In the genomic region with DNA sequence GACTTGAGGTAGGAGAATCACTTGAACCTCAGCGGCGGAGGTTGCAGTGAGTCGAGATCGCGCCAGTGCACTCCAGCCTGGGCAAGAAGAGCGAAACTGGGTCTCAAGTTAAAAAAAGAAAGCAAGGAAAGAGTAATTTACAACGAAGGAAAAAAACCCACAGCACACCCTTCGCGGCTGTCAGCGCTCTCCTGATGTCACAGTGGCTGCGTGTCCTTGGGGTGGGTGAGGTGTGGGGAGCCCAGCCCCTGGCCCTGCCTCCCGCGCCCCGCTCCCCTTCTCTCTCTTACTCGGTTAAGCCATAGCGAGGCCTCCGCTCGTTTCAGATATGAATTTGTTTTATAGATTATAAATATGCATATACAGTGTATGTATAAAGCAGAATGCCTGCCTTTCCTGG, we compare ENCODE assay signal across 8 cellular contexts. TPM values are rescaled to one million over a fixed set of nuclear protein-coding genes. Genes with fewer than 3 reads are reported as not detected.
DNase-seq lines count a peak whose midpoint lies in the region; ATAC-seq and TF ChIP-seq lines count a peak whose summit lies in the region.

No MANE protein-coding gene starts in this region.

- H3K36me3 ChIP-seq in left lung, result peaks cover 0 to 35% of the 10 kb centered on the region in 2 donors

- H3K36me3 Mint-ChIP-seq in activated naive CD4-positive, alpha-beta T cell treated with anti-CD3 and anti-CD28 coated beads for 36 hours (ENCODE audit: low read depth), result peaks cover 13% of the 10 kb centered on the region
- H3K36me3 Mint-ChIP-seq in WTC11, result peaks cover 37% of the 10 kb centered on the region
- H3K36me3 Mint-ChIP-seq in type B pancreatic cell, result peaks cover 8% of the 10 kb centered on the region

- H3K27me3 Mint-ChIP-seq in activated naive CD4-positive, alpha-beta T cell treated with anti-CD3 and anti-CD28 coated beads for 36 hours (ENCODE audit: low read depth), result no peaks in the 10 kb centered on the region
- H3K27me3 Mint-ChIP-seq in WTC11 (ENCODE audit: low read depth) (no peaks in the 10 kb centered on the region), type B pancreatic cell (no peaks in the 10 kb centered on the region)

- H3K9me3 Mint-ChIP-seq in activated naive CD4-positive, alpha-beta T cell treated with anti-CD3 and anti-CD28 coated beads for 36 hours, result no peaks in the 10 kb centered on the region
- H3K9me3 Mint-ChIP-seq in WTC11, result no peaks in the 10 kb centered on the region
- no peaks in the 10 kb centered on the region for H3K9me3 Mint-ChIP-seq in type B pancreatic cell

- H3K9me3 ChIP-seq in left lung, result no peaks in the 10 kb centered on the region

- peaks cover 35% of the 10 kb centered on the region for H3K4me1 Mint-ChIP-seq in activated naive CD4-positive, alpha-beta T cell treated with anti-CD3 and anti-CD28 coated beads for 36 hours (ENCODE audit: low read depth)
- H3K4me1 Mint-ChIP-seq in WTC11 (peaks cover 31% of the 10 kb centered on the region), type B pancreatic cell (ENCODE audit: unreplicated experiment) (peaks cover 18% of the 10 kb centered on the region)

- intact Hi-C loops in activated naive CD4-positive, alpha-beta T cell treated with anti-CD3 and anti-CD28 coated beads for 36 hours (cut with micrococcal nuclease), result loop anchor here (10.0 kb wide), 1 partner anchor 343 kb away; a partner anchor contains a TSS
- intact Hi-C loops in left lung (cut with DNase I), result no loop called here

- H3K4me3 Mint-ChIP-seq in activated naive CD4-positive, alpha-beta T cell treated with anti-CD3 and anti-CD28 coated beads for 36 hours, result peak overlapping the region; percentile 62
- peak overlapping the region; percentile 59 for H3K4me3 Mint-ChIP-seq in WTC11
- H3K4me3 Mint-ChIP-seq in type B pancreatic cell, result peak overlapping the region; percentile 79

- H3K4me3 ChIP-seq in left lung, result peak overlapping the region in 1 of 2 donors; percentile 83

- H3K27me3 ChIP-seq in left lung, result no peaks in the 10 kb centered on the region

- TF ChIP-seq CTCF in WTC11 (IDR thresholded peaks at IDR 0.05) (no peak), left lung (IDR thresholded peaks at IDR 0.05) (no peak), type B pancreatic cell (conservative IDR thresholded peaks at IDR 0.05) (no peak)

- peaks cover 5 to 22% of the 10 kb centered on the region in 2 donors for H3K4me1 ChIP-seq in left lung

- ATAC-seq in WTC11 (no peak), left lung (no peak), HG02885 (IDR thresholded peaks at IDR 0.05; ENCODE audit: poor library complexity, unreplicated experiment) (no peak)

- no peak overlapping the region for H3K27ac Mint-ChIP-seq in activated naive CD4-positive, alpha-beta T cell treated with anti-CD3 and anti-CD28 coated beads for 36 hours
- peak overlapping the region; percentile 28 for H3K27ac Mint-ChIP-seq in WTC11
- peak overlapping the region; percentile 79 for H3K27ac Mint-ChIP-seq in type B pancreatic cell

- POLR2A ChIA-PET in WTC11 (lab: Charles Lee), result interaction anchor here (0.6 to 2.1 kb wide), 5 partner anchors 9 to 257 kb away, joined by 3 to 12 read pairs (median 5); a partner anchor contains a TSS

- no peak for DNase-seq in activated naive CD4-positive, alpha-beta T cell treated with anti-CD3 and anti-CD28 coated beads for 36 hours
- DNase-seq in activated naive CD4-positive, alpha-beta T cell treated with Interleukin-2 at 50 U/mL for 16 hours, result no peak
- DNase-seq in WTC11 (ENCODE audit: low spot score) (no peak), left lung (no peak), type B pancreatic cell (ENCODE audit: extremely low spot score, unreplicated experiment) (no peak), COR-L47 (lab: John Stamatoyannopoulos, UW) (no peak), NCI-H345 treated with DMSO at 0.1 percent for 48 hours (lab: John Stamatoyannopoulos, UW; ENCODE audit: unreplicated experiment) (no peak)

- peak overlapping the region; percentile 20 to 69 for H3K27ac ChIP-seq in left lung

- CTCF ChIA-PET in activated naive CD4-positive, alpha-beta T cell treated with anti-CD3 and anti-CD28 coated beads for 36 hours (lab: Charles Lee), result interaction anchor here (0.6 to 1.9 kb wide), 4 partner anchors 20 to 1070 kb away, joined by 3 to 8 read pairs (median 4); a partner anchor contains a TSS
- CTCF ChIA-PET in WTC11 (lab: Charles Lee), result interaction anchor here (0.7 to 2.7 kb wide), 7 partner anchors 25 to 105 kb away, joined by 3 to 36 read pairs (median 4); a partner anchor contains a TSS

TF ChIP-seq in WTC11, 78 proteins besides CTCF, POLR2A, EP300 and RAD21:
- TF ChIP-seq, protein P1, sequence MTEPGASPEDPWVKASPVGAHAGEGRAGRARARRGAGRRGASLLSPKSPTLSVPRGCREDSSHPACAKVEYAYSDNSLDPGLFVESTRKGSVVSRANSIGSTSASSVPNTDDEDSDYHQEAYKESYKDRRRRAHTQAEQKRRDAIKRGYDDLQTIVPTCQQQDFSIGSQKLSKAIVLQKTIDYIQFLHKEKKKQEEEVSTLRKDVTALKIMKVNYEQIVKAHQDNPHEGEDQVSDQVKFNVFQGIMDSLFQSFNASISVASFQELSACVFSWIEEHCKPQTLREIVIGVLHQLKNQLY (CRISPR knock-in tag; IDR thresholded peaks at IDR 0.05), result no peak
- no peak for TF ChIP-seq SMAD3 (CRISPR knock-in tag; IDR thresholded peaks at IDR 0.05; ENCODE audit: borderline replicate concordance)

RNA-seq across cellular contexts. Expression of a gene that starts 0.7 kb away (rescaled TPM):
- total RNA-seq in activated naive CD4-positive, alpha-beta T cell treated with anti-CD3 and anti-CD28 coated beads for 36 hours, result 10 to 100 TPM; 54.0 to 69.4 TPM
- total RNA-seq in WTC11 (2021) (150 to 169 TPM (median 157 TPM) in 3 replicates), left lung (10 to 100 TPM; 72.2 to 72.3 TPM), type B pancreatic cell (ENCODE audit: low replicate concordance) (116 and 132 TPM in 2 replicates)

RNA-seq across cellular contexts. Expression of a gene that starts 28.7 kb away (rescaled TPM):
- total RNA-seq in activated naive CD4-positive, alpha-beta T cell treated with anti-CD3 and anti-CD28 coated beads for 36 hours, result 10 to 100 TPM; 46.5 to 50.7 TPM
- total RNA-seq in WTC11 (2021) (59.7 to 72.3 TPM (median 63.2 TPM) in 3 replicates), left lung (10 to 100 TPM; 51.7 to 66.0 TPM), type B pancreatic cell (ENCODE audit: low replicate concordance) (50.4 and 97.5 TPM in 2 replicates)
